Comparison of ENCODE assay signal across 24 cellular contexts in genomic region chr7:144796919-144797318, GRCh38.
"Had no signal": no experiment of that assay in that cellular context is flagged by ENCODE, and none has a peak within 500 bp of the region (broad histone marks: within the 10 kb centered on the region; RNA-seq: fewer than 3 reads in every experiment).

No MANE protein-coding gene starts in this region.

- H3K4me2 ChIP-seq: neural progenitor cell had no signal

- H3K27ac ChIP-seq: neural progenitor cell, neutrophil, ovary, parathyroid adenoma, psoas muscle, right lobe of liver, sigmoid colon, stomach, thoracic aorta, thyroid gland, tibial nerve, upper lobe of right lung, uterus had no signal

- H3K79me2 ChIP-seq: parathyroid adenoma had no signal

- H2AFZ ChIP-seq: neural progenitor cell, parathyroid adenoma had no signal

- DNase-seq: naive thymus-derived CD4-positive, alpha-beta T cell; natural killer cell; nucleus accumbens; ovary; psoas muscle; right cardiac atrium; right lobe of liver; sigmoid colon; small intestine; stimulated activated CD4-positive, alpha-beta T cell treated with anti-CD3 and anti-CD28 coated beads, Interleukin-15, amount 100 ng/mL, for 24 hours; stimulated activated CD4-positive, alpha-beta T cell treated with anti-CD3 and anti-CD28 coated beads, Interleukin-2, amount 100 ng/mL, for 24 hours; stimulated activated CD4-positive, alpha-beta T cell treated with anti-CD3 and anti-CD28 coated beads, Interleukin-2, amount 100 ng/mL, for 48 hours; stimulated activated CD4-positive, alpha-beta T cell treated with anti-CD3 and anti-CD28 coated beads, Interleukin-4, amount 100 ng/mL, for 24 hours; stimulated activated naive B cell treated with anti-CD40 and anti-IgM and Interleukin-4, amounts not matched to agents 10 μg/mL and 1 μg/mL and 100 μg/mL, for 72 hours; stimulated activated naive CD4-positive, alpha-beta T cell treated with Interleukin-2 at 50 U/mL for 16 hours; stomach; thyroid gland; upper lobe of right lung; uterus had no signal

- H3K4me1 ChIP-seq: neural progenitor cell, psoas muscle, right lobe of liver, sigmoid colon, stomach, thyroid gland, tibial nerve, upper lobe of right lung, uterus had no signal

- H3K9ac ChIP-seq: neural progenitor cell, parathyroid adenoma had no signal

- H3K9me3 ChIP-seq: neutrophil, ovary, psoas muscle, right lobe of liver, stomach, thoracic aorta, thyroid gland, tibial nerve, upper lobe of right lung, uterus had no signal

- H3K27me3 ChIP-seq: neural progenitor cell, neutrophil, ovary, right lobe of liver, sigmoid colon, stomach, thyroid gland, tibial nerve, upper lobe of right lung, uterus had no signal

- H3K36me3 ChIP-seq: neural progenitor cell, neutrophil, ovary, right lobe of liver, sigmoid colon, thoracic aorta, thyroid gland, upper lobe of right lung, uterus had no signal

- FAIRE-seq: small intestine had no signal

- H3K4me3 ChIP-seq: neural progenitor cell, ovary, psoas muscle, right lobe of liver, sigmoid colon, stomach, thoracic aorta, thyroid gland, tibial nerve, upper lobe of right lung, uterus had no signal
